In the genomic region with DNA sequence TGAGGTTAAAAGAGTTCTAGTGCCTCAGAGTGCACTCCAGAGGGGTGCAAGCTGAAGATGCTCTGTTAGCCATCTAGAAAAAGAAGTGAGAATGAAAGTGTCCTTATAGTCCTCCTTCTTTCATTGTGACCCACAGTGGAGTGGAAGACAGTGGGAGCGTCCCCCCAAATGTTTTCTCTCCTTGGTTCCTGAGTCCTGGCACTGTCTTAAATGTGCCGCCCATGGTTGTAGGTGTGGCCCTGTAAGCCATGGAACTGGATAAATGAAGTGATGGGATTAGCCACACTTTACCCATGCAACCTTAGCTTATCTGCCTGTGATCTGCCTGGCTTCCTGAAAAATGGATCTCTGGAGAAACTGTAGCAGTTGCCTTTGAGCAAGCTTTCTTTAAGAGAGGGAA, we compare ENCODE assay signal across 10 cellular contexts. TPM values are rescaled to one million over a fixed set of nuclear protein-coding genes. Genes with fewer than 3 reads are reported as not detected.
DNase-seq lines count a peak whose midpoint lies in the region; TF ChIP-seq lines count a peak whose summit lies in the region.
"Not testable (repeated sequence)": the region's sequence is repeated elsewhere in the genome, so short reads cannot be mapped to it uniquely, and the experiment has no call there.
"Had no signal": no experiment of that assay in that cellular context is flagged by ENCODE, and none has a peak within 500 bp of the region (broad histone marks: within the 10 kb centered on the region; RNA-seq: fewer than 3 reads in every experiment).

No MANE protein-coding gene starts in this region.

- not testable (repeated sequence) for H3K4me2 ChIP-seq in mesendoderm (ENCODE audit: low read length)

- not testable (repeated sequence) for H4K8ac ChIP-seq in mesendoderm (ENCODE audit: low read depth, low read length)

- not testable (repeated sequence) for H3K79me2 ChIP-seq in mesendoderm (ENCODE audit: control insufficient read depth, insufficient read depth, low read length)

- not testable (repeated sequence) for H3K4me3 ChIP-seq in mesendoderm (ENCODE audit: low read length)

- not testable (repeated sequence) for H2BK5ac ChIP-seq in mesendoderm (ENCODE audit: low read length)

- not testable (repeated sequence) for BruUV-seq in MCF 10A (replicated peaks; lab: Mats Ljungman, UMichigan)

- H3K9me3 Mint-ChIP-seq in MCF 10A (ENCODE audit: unreplicated experiment) = peaks cover 13% of the 10 kb centered on the region

- not testable (repeated sequence) for H3K56ac ChIP-seq in mesendoderm (ENCODE audit: low read length)

- H3K27me3 ChIP-seq in mesendoderm (ENCODE audit: insufficient read depth, low read length, poor library complexity) = not testable (repeated sequence)

- H2BK15ac ChIP-seq in mesendoderm (replicated peaks; ENCODE audit: low read depth) = not testable (repeated sequence)

- H3K23ac ChIP-seq in mesendoderm (ENCODE audit: low read length) = not testable (repeated sequence)

- WGBS in mesendoderm (ENCODE audit: extremely low coverage, insufficient coverage, low lambda C conversion rate) = no CpG with 5 or more reads among the region's 2 CpGs

- CTCF ChIA-PET in MCF 10A (lab: Yijun Ruan, JAX) = interaction anchor here (0.6 kb wide), 1 partner anchor 536 kb away, joined by 3 read pairs; no protein-coding TSS in a partner anchor

- not testable (repeated sequence) for H4K5ac ChIP-seq in mesendoderm (ENCODE audit: low read length)

- H3K4me1 Mint-ChIP-seq in MCF 10A (ENCODE audit: insufficient read depth, unreplicated experiment) = not testable (repeated sequence)

- not testable (repeated sequence) for H3K36me3 Mint-ChIP-seq in MCF 10A (ENCODE audit: insufficient read depth, unreplicated experiment)

- DNase-seq in DMS53 (lab: John Stamatoyannopoulos, UW) = peak; percentile 11
- DNase-seq in HK-2 (ENCODE audit: unreplicated experiment) = peak; percentile 22
- peak; percentile 28 for DNase-seq in OCI-M1 (lab: John Stamatoyannopoulos, UW)
- peak; percentile 33 to 41 for DNase-seq in activated T-cell treated with anti-CD3 and anti-CD28 coated beads, Interleukin-2, amount 50 U/mL, for 48 hours
- peak; percentile 22 for DNase-seq in MCF 10A (ENCODE audit: unreplicated experiment)
- DNase-seq in foreskin melanocyte = peak; percentile 3
- DNase-seq in mesendoderm = peak; percentile 19

- not testable (repeated sequence) for H3K4me3 Mint-ChIP-seq in MCF 10A (ENCODE audit: unreplicated experiment)

- not testable (repeated sequence) for H3K27ac ChIP-seq in mesendoderm (ENCODE audit: low read depth, low read length)

- H3K4ac ChIP-seq in mesendoderm (ENCODE audit: low read depth, low read length) = not testable (repeated sequence)

- H3K36me3 ChIP-seq in mesendoderm (ENCODE audit: control insufficient read depth, insufficient read depth, low read length) = not testable (repeated sequence)

- H3K27me3 Mint-ChIP-seq in MCF 10A (ENCODE audit: insufficient read depth, unreplicated experiment) = not testable (repeated sequence)

- H2BK120ac ChIP-seq in mesendoderm (ENCODE audit: low read depth, low read length) = not testable (repeated sequence)

- not testable (repeated sequence) for TF ChIP-seq CTCF in MCF 10A (IDR thresholded peaks at IDR 0.05; ENCODE audit: unreplicated experiment)

- H3K27ac Mint-ChIP-seq in MCF 10A (ENCODE audit: low read depth, unreplicated experiment) = not testable (repeated sequence)

- intact Hi-C loops in MCF 10A (cut with micrococcal nuclease) = not testable (repeated sequence)

- H3K4me1 ChIP-seq in mesendoderm (ENCODE audit: control insufficient read depth, low read depth, low read length) = not testable (repeated sequence)

- POLR2A ChIA-PET in MCF 10A (lab: Yijun Ruan, JAX) = not testable (repeated sequence)

- H3K18ac ChIP-seq in mesendoderm (ENCODE audit: low read length) = not testable (repeated sequence)

- H3K9ac ChIP-seq in mesendoderm (ENCODE audit: low read length) = not testable (repeated sequence)

- H3K79me1 ChIP-seq in mesendoderm (ENCODE audit: low read length) = not testable (repeated sequence)

- not testable (repeated sequence) for H2AK5ac ChIP-seq in mesendoderm (ENCODE audit: low read length)

RNA-seq across cellular contexts. Expression of a gene that starts 23.3 kb away (rescaled TPM):
- 3.9 and 14.0 TPM in 2 replicates for total RNA-seq in MCF 10A (2022)
- polyA plus RNA-seq in mesendoderm (2013, experiment 1 of 2) = not detected
- polyA plus RNA-seq in mesendoderm (2013, experiment 2 of 2) = not detected
- total RNA-seq: H1, Right ventricle myocardium inferior, SJSA1 had no signal
- polyA plus RNA-seq: H1 had no signal

RNA-seq across cellular contexts. Expression of a gene that starts 40.6 kb away (rescaled TPM):
- not detected in 2 replicates for total RNA-seq in MCF 10A (2022)
- not detected for polyA plus RNA-seq in mesendoderm (2013, experiment 1 of 2)
- polyA plus RNA-seq in mesendoderm (2013, experiment 2 of 2) = not detected
- total RNA-seq: H1, Right ventricle myocardium inferior had no signal
- polyA plus RNA-seq: H1 had no signal

RNA-seq across cellular contexts. Expression of a gene that starts 42.4 kb away (rescaled TPM):
- total RNA-seq in MCF 10A (2022) = not detected in 2 replicates
- polyA plus RNA-seq in mesendoderm (2013, experiment 1 of 2) = not detected
- polyA plus RNA-seq in mesendoderm (2013, experiment 2 of 2) = not detected
- total RNA-seq: H1, Right ventricle myocardium inferior had no signal
- polyA plus RNA-seq: H1 had no signal
